Comparison of ENCODE assay signal across 14 cellular contexts in genomic region chr12:95829395-95829794, GRCh38.
"Had no signal": no experiment of that assay in that cellular context is flagged by ENCODE, and none has a peak within 500 bp of the region (broad histone marks: within the 10 kb centered on the region; RNA-seq: fewer than 3 reads in every experiment).

No MANE protein-coding gene starts in this region.

- ATAC-seq: psoas muscle, WTC11 had no signal

- H3K27ac ChIP-seq: colonic mucosa, psoas muscle had no signal

- H3K9me3 Mint-ChIP-seq: activated CD4-positive, alpha-beta memory T cell treated with anti-CD3 and anti-CD28 coated beads, Interleukin-2, amount 10 ng/mL, durations not matched to agents 7 days and 5 days; activated naive CD4-positive, alpha-beta T cell treated with anti-CD3 and anti-CD28 coated beads, Interleukin-2, amount 10 ng/mL, durations not matched to agents 7 days and 5 days; activated T-cell treated with anti-CD3 and anti-CD28 coated beads, Interleukin-2, amount 50 U/mL, for 24 hours; mesothelial cell of epicardium; neural crest cell; WTC11 had no signal

- H3K4me3 Mint-ChIP-seq: activated CD4-positive, alpha-beta memory T cell treated with anti-CD3 and anti-CD28 coated beads, Interleukin-2, amount 10 ng/mL, durations not matched to agents 7 days and 5 days; activated naive CD4-positive, alpha-beta T cell treated with anti-CD3 and anti-CD28 coated beads, Interleukin-2, amount 10 ng/mL, durations not matched to agents 7 days and 5 days; activated T-cell treated with anti-CD3 and anti-CD28 coated beads, Interleukin-2, amount 50 U/mL, for 24 hours; mesothelial cell of epicardium; neural crest cell; WTC11 had no signal

- H3K27me3 ChIP-seq: colonic mucosa had no signal

- H3K36me3 Mint-ChIP-seq: activated naive CD4-positive, alpha-beta T cell treated with anti-CD3 and anti-CD28 coated beads, Interleukin-2, amount 10 ng/mL, durations not matched to agents 7 days and 5 days; mesothelial cell of epicardium; WTC11 had no signal

- H3K36me3 ChIP-seq: colonic mucosa had no signal

- H3K4me3 ChIP-seq: colonic mucosa, psoas muscle had no signal

- H3K4me1 ChIP-seq: colonic mucosa, psoas muscle had no signal

- H3K9me3 ChIP-seq: colonic mucosa, psoas muscle had no signal

- H3K4me1 Mint-ChIP-seq: activated naive CD4-positive, alpha-beta T cell treated with anti-CD3 and anti-CD28 coated beads, Interleukin-2, amount 10 ng/mL, durations not matched to agents 7 days and 5 days; mesothelial cell of epicardium had no signal

- DNase-seq: activated CD4-positive, alpha-beta memory T cell treated with anti-CD3 and anti-CD28 coated beads, Interleukin-2, amount 10 ng/mL, durations not matched to agents 7 days and 5 days; activated CD4-positive, alpha-beta T cell treated with anti-CD3 and anti-CD28 coated beads for 4 hours; activated naive CD4-positive, alpha-beta T cell treated with anti-CD3 and anti-CD28 coated beads, Interleukin-2, amount 10 ng/mL, durations not matched to agents 7 days and 5 days; activated T-cell treated with anti-CD3 and anti-CD28 coated beads, Interleukin-2, amount 50 U/mL, for 24 hours; caudate nucleus; colonic mucosa; effector CD4-positive, alpha-beta T cell; hippocampal formation; psoas muscle; stimulated activated CD4-positive, alpha-beta T cell treated with anti-CD3 and anti-CD28 coated beads, Interleukin-2, amount 100 ng/mL, for 24 hours; T-helper 2 cell had no signal

- H3K27ac Mint-ChIP-seq: activated CD4-positive, alpha-beta memory T cell treated with anti-CD3 and anti-CD28 coated beads, Interleukin-2, amount 10 ng/mL, durations not matched to agents 7 days and 5 days; activated naive CD4-positive, alpha-beta T cell treated with anti-CD3 and anti-CD28 coated beads, Interleukin-2, amount 10 ng/mL, durations not matched to agents 7 days and 5 days; mesothelial cell of epicardium; WTC11 had no signal
